Comparison of ENCODE assay signal across 9 cellular contexts in genomic region chr1:201712387-201713092, GRCh38.
DNase-seq lines count a peak whose midpoint lies in the region; ATAC-seq, FAIRE-seq and TF ChIP-seq lines count a peak whose summit lies in the region.
"Had no signal": no experiment of that assay in that cellular context is flagged by ENCODE, and none has a peak within 500 bp of the region (broad histone marks: within the 10 kb centered on the region; RNA-seq: fewer than 3 reads in every experiment).

No MANE protein-coding gene starts in this region.

- H3K36me3 ChIP-seq in SJSA1: peaks cover 11% of the 10 kb centered on the region; the same call in 1 of the 2 replicates
- peaks cover 14% of the 10 kb centered on the region for H3K36me3 ChIP-seq in fibroblast of lung (ENCODE audit: control insufficient read depth, insufficient read depth, low read length)
- H3K36me3 ChIP-seq in psoas muscle (ENCODE audit: insufficient read depth in 1 of 2, low read depth in 1 of 2): no peaks in the 10 kb centered on the region

- peaks cover 73% of the 10 kb centered on the region for H3K79me2 ChIP-seq in fibroblast of lung (ENCODE audit: control insufficient read depth, insufficient read depth, low read length)

- no peak for TF ChIP-seq EP300 in A549 (IDR thresholded peaks at IDR 0.05)

- H3K4me2 ChIP-seq in A549 (peak overlapping the region; percentile 80), fibroblast of lung (ENCODE audit: extremely low read depth, insufficient read depth, low read length) (no peak overlapping the region)

- TF ChIP-seq RAD21 in A549 (conservative IDR thresholded peaks at IDR 0.05 in 1 of 2, IDR thresholded peaks at IDR 0.05 in 1 of 2): no peak

- DNase-seq in A549 (ENCODE audit: low read depth in 1 of 2, low spot score in 1 of 2) (no peak), SJSA1 (ENCODE audit: low read depth in 1 of 2, low spot score in 2 of 2) (no peak), fibroblast of lung (ENCODE audit: low read depth in 2 of 2) (no peak), psoas muscle (no peak), NCI-H2107 treated with DMSO at 0.1 percent for 48 hours (lab: John Stamatoyannopoulos, UW; ENCODE audit: unreplicated experiment) (no peak), HTR-8/SVneo (ENCODE audit: insufficient read length, low spot score) (no peak)
- DNase-seq: activated CD4-positive, alpha-beta T cell treated with anti-CD3 and anti-CD28 coated beads, Interleukin-2, amount 50 U/mL, for 48 hours had no signal

- intact Hi-C loops in psoas muscle (cut with DNase I): no loop called here

- FAIRE-seq in A549 (lab: Jason Lieb, UNC): no peak
- no peak for FAIRE-seq in HTR-8/SVneo (lab: Jason Lieb, UNC)

- WGBS in A549 (ENCODE audit: missing lambda C conversion rate): 62% methylated on average over 7 of the region's 7 CpGs
- WGBS in psoas muscle, 3 donors: 70 to 77% (median 71%) methylated on average over 7 of the region's 7 CpGs

- H2AFZ ChIP-seq in fibroblast of lung (ENCODE audit: low read length): no peak overlapping the region

- H3K4me3 ChIP-seq in A549 (no peak overlapping the region), SJSA1 (no peak overlapping the region), fibroblast of lung (replicated peaks in 1 of 4; ENCODE audit: control extremely low read depth in 1 of 4, insufficient read depth in 1 of 4, low read depth in 3 of 4, low read length in 4 of 4) (no peak overlapping the region), psoas muscle (no peak overlapping the region)

- no peak overlapping the region for H3K9ac ChIP-seq in fibroblast of lung (ENCODE audit: insufficient read depth, low read length)

- no peak for TF ChIP-seq CTCF in A549 (IDR thresholded peaks at IDR 0.05)
- no peak for TF ChIP-seq CTCF in fibroblast of lung (conservative IDR thresholded peaks at IDR 0.05 in 1 of 2, IDR thresholded peaks at IDR 0.05 in 1 of 2; ENCODE audit: low read depth in 1 of 2, low read length in 2 of 2)
- no peak for TF ChIP-seq CTCF in psoas muscle (IDR thresholded peaks at IDR 0.05)

- peaks cover 60% of the 10 kb centered on the region for H3K4me1 ChIP-seq in A549
- peaks cover 59% of the 10 kb centered on the region for H3K4me1 ChIP-seq in SJSA1 (replicated peaks)
- H3K4me1 ChIP-seq in fibroblast of lung (ENCODE audit: control insufficient read depth, extremely low read depth, insufficient read depth, low read length): peaks cover 69% of the 10 kb centered on the region
- H3K4me1 ChIP-seq in psoas muscle: peaks cover 48% of the 10 kb centered on the region

- peak overlapping the region; percentile 92 to 95 for H3K27ac ChIP-seq in A549
- H3K27ac ChIP-seq in SJSA1: peak overlapping the region; percentile 93
- H3K27ac ChIP-seq in fibroblast of lung (ENCODE audit: insufficient read depth, low read length): peak overlapping the region; percentile 94
- peak overlapping the region; percentile 72 for H3K27ac ChIP-seq in psoas muscle

- H4K20me1 ChIP-seq in fibroblast of lung (ENCODE audit: control insufficient read depth, extremely low read depth, insufficient read depth, low read length): no peaks in the 10 kb centered on the region

- H3K9me3 ChIP-seq in A549: no peaks in the 10 kb centered on the region
- no peaks in the 10 kb centered on the region for H3K9me3 ChIP-seq in SJSA1 (replicated peaks)
- no peaks in the 10 kb centered on the region for H3K9me3 ChIP-seq in fibroblast of lung (ENCODE audit: control insufficient read depth, insufficient read depth, low read depth, low read length)
- no peaks in the 10 kb centered on the region for H3K9me3 ChIP-seq in psoas muscle

- ATAC-seq in A549 (no peak), psoas muscle (no peak), HG02610 (IDR thresholded peaks at IDR 0.05; ENCODE audit: unreplicated experiment) (no peak), HG03442 (IDR thresholded peaks at IDR 0.05; ENCODE audit: unreplicated experiment) (no peak)

- POLR2A ChIA-PET in A549 (lab: Yijun Ruan, JAX): interaction anchor here (0.6 to 1.0 kb wide), 3 partner anchors 36 to 406 kb away, joined by 3 read pairs; no protein-coding TSS in a partner anchor

- no peak for TF ChIP-seq POLR2A in A549 (IDR thresholded peaks at IDR 0.05; ENCODE audit: low read length)

- H3K27me3 ChIP-seq in SJSA1 (replicated peaks) (no peaks in the 10 kb centered on the region), fibroblast of lung (ENCODE audit: control insufficient read depth, insufficient read depth, low read length) (no peaks in the 10 kb centered on the region), psoas muscle (ENCODE audit: insufficient read depth in 3 of 3, low read length in 2 of 3) (no peaks in the 10 kb centered on the region)

- CTCF ChIA-PET in A549 (lab: Yijun Ruan, JAX): interaction anchor here (0.8 to 29.6 kb wide), 16 partner anchors 8 to 199 kb away, joined by 3 to 903 read pairs (median 4); no protein-coding TSS in a partner anchor

TF ChIP-seq in A549, 52 proteins besides CTCF, POLR2A, EP300 and RAD21 (continues in another document):
- TF ChIP-seq TP53 (CRISPR knock-in tag; IDR thresholded peaks at IDR 0.05) (no peak), POLR2AphosphoS2 (conservative IDR thresholded peaks at IDR 0.05; ENCODE audit: low read length) (no peak), HES2 (IDR thresholded peaks at IDR 0.05) (no peak), SMC3 (IDR thresholded peaks at IDR 0.05) (no peak), FOSL2 (IDR thresholded peaks at IDR 0.05) (no peak), FOSL2 (CRISPR knock-in tag; IDR thresholded peaks at IDR 0.05) (no peak), E2F6 (IDR thresholded peaks at IDR 0.05; ENCODE audit: borderline replicate concordance, low read depth) (no peak), REST (IDR thresholded peaks at IDR 0.05) (no peak), PBX3 (IDR thresholded peaks at IDR 0.05) (no peak), JUNB (IDR thresholded peaks at IDR 0.05) (no peak), CBX8 (IDR thresholded peaks at IDR 0.05) (no peak), BHLHE40 (IDR thresholded peaks at IDR 0.05; ENCODE audit: low read depth, low read length) (no peak), KDM5A (IDR thresholded peaks at IDR 0.05) (no peak), HOXB13 (CRISPR knock-in tag; IDR thresholded peaks at IDR 0.05; ENCODE audit: low read depth) (no peak), ELK1 (IDR thresholded peaks at IDR 0.05; ENCODE audit: low read depth, low read length) (no peak), FOXS1 (CRISPR knock-in tag; IDR thresholded peaks at IDR 0.05) (no peak), MAFK (IDR thresholded peaks at IDR 0.05; ENCODE audit: partially characterized antibody) (no peak), MAX (IDR thresholded peaks at IDR 0.05) (no peak)
